ENCODE assay signal across 15 cellular contexts in genomic region chr13:36339600-36340155, GRCh38. TPM values are rescaled to one million over a fixed set of nuclear protein-coding genes. Genes with fewer than 3 reads are reported as not detected.
DNase-seq lines count a peak whose midpoint lies in the region; ATAC-seq, FAIRE-seq and TF ChIP-seq lines count a peak whose summit lies in the region.
"Had no signal": no experiment of that assay in that cellular context is flagged by ENCODE, and none has a peak within 500 bp of the region (broad histone marks: within the 10 kb centered on the region; RNA-seq: fewer than 3 reads in every experiment).

No MANE protein-coding gene starts in this region.

- H3K36me3 Mint-ChIP-seq in chondrocyte (ENCODE audit: low read depth) (peaks cover 3% of the 10 kb centered on the region), nephron progenitor cell (ENCODE audit: low read depth) (peaks cover 16% of the 10 kb centered on the region)

- TF ChIP-seq CTCF in chondrocyte (IDR thresholded peaks at IDR 0.05) (no peak), nephron progenitor cell (IDR thresholded peaks at IDR 0.05) (no peak)

- H3K9me3 Mint-ChIP-seq in chondrocyte (ENCODE audit: low read depth) (no peaks in the 10 kb centered on the region), nephron progenitor cell (no peaks in the 10 kb centered on the region)
- H3K9me3 Mint-ChIP-seq: CD4-positive, alpha-beta memory T cell; H9 had no signal

- TF ChIP-seq POLR2A in H54 (IDR thresholded peaks at IDR 0.05; ENCODE audit: low read depth, low read length), result no peak

- in situ Hi-C loops in KBM-7 (cut with MboI; ENCODE audit: low pct_unique_long_range_greater_than_20kb, low sequenced_read_pairs), result no loop called here

- DNase-seq in KBM-7 (peak; percentile 13), chondrocyte (ENCODE audit: low spot score) (no peak), glomerular endothelial cell (ENCODE audit: extremely low read depth, low read depth, low spot score) (peak; percentile 12), nephron progenitor cell (no peak), hippocampal formation (lab: John Stamatoyannopoulos, UW) (no peak), H54 (ENCODE audit: insufficient read length, low spot score) (no peak)
- DNase-seq: BE2C; CD4-positive, alpha-beta memory T cell; DMS79; H9 had no signal

- FAIRE-seq in H54 (lab: Jason Lieb, UNC), result no peak
- FAIRE-seq: A549, GM12878, GM18507 had no signal

- no peak for ATAC-seq in GM19467 (IDR thresholded peaks at IDR 0.05; ENCODE audit: unreplicated experiment)
- ATAC-seq: A549, GM12878 had no signal

- H3K4me3 Mint-ChIP-seq in chondrocyte (ENCODE audit: unreplicated experiment) (no peak overlapping the region), nephron progenitor cell (no peak overlapping the region)
- H3K4me3 Mint-ChIP-seq: H9 had no signal

- H3K27ac Mint-ChIP-seq in chondrocyte (ENCODE audit: unreplicated experiment) (peak overlapping the region; percentile 53), nephron progenitor cell (peak overlapping the region; percentile 37)
- H3K27ac Mint-ChIP-seq: CD4-positive, alpha-beta memory T cell had no signal

- H3K27me3 Mint-ChIP-seq in chondrocyte (ENCODE audit: low read depth), result no peaks in the 10 kb centered on the region
- no peaks in the 10 kb centered on the region for H3K27me3 Mint-ChIP-seq in nephron progenitor cell (ENCODE audit: low read depth, poor library complexity)
- H3K27me3 Mint-ChIP-seq: CD4-positive, alpha-beta memory T cell had no signal

- H3K4me1 Mint-ChIP-seq in chondrocyte (ENCODE audit: low read depth), result peaks cover 73% of the 10 kb centered on the region
- peaks cover 29% of the 10 kb centered on the region for H3K4me1 Mint-ChIP-seq in nephron progenitor cell

RNA-seq across cellular contexts. Expression of gene SPART, which starts 6.5 kb away (rescaled TPM):
- 93.6 to 97.1 TPM (median 95.6 TPM) in 3 replicates for total RNA-seq in chondrocyte
- 63.0 and 67.9 TPM in 2 replicates for total RNA-seq in glomerular endothelial cell

RNA-seq across cellular contexts. Expression of gene CCDC169, which starts 42.1 kb away (rescaled TPM):
- total RNA-seq in chondrocyte, result 1.8 to 2.3 TPM (median 2.2 TPM) in 3 replicates
- 1.6 TPM in 2 replicates for total RNA-seq in glomerular endothelial cell
- total RNA-seq: CD4-positive, alpha-beta memory T cell; G401 had no signal

Comparison
In these comparisons a context has a peak if more than half of its experiments do, and no peak if none do; other contexts are left out.
1. DNase-seq: peak in KBM-7 (single experiment) and glomerular endothelial cell (single experiment); none in chondrocyte (single experiment), nephron progenitor cell (single experiment), hippocampal formation (0 of 2) and H54 (single experiment).